In genomic region chr1:17060129-17060868, GRCh38 we compare ENCODE assay signal across 15 cellular contexts. TPM values are rescaled to one million over a fixed set of nuclear protein-coding genes. Genes with fewer than 3 reads are reported as not detected.
DNase-seq lines count a peak whose midpoint lies in the region; ATAC-seq and TF ChIP-seq lines count a peak whose summit lies in the region.
"Had no signal": no experiment of that assay in that cellular context is flagged by ENCODE, and none has a peak within 500 bp of the region (broad histone marks: within the 10 kb centered on the region; RNA-seq: fewer than 3 reads in every experiment).

No MANE protein-coding gene starts in this region.

- CTCF ChIA-PET in activated CD4-positive, alpha-beta T cell treated with anti-CD3 and anti-CD28 coated beads, Interleukin-2, amount 10 ng/mL, durations not matched to agents 7 days and 5 days (lab: Charles Lee): no interaction called here
- CTCF ChIA-PET in activated CD4-positive, alpha-beta T cell treated with anti-CD3 and anti-CD28 coated beads for 36 hours (lab: Charles Lee): interaction anchor here (1.2 to 1.3 kb wide), 2 partner anchors 12 to 346 kb away, joined by 3 read pairs; no protein-coding TSS in a partner anchor
- CTCF ChIA-PET in activated B cell treated with CpG ODN at 0.5 μM for 24 hours (lab: Charles Lee): interaction anchor here (0.8 to 3.5 kb wide), 7 partner anchors 16 to 276 kb away, joined by 3 to 25 read pairs (median 7); no protein-coding TSS in a partner anchor

- H3K4me3 ChIP-seq in lower lobe of right lung (no peak overlapping the region), upper lobe of right lung (no peak overlapping the region)
- H3K4me3 ChIP-seq: gastrocnemius medialis, upper lobe of left lung had no signal

- H3K27me3 ChIP-seq in lower lobe of right lung (ENCODE audit: low read depth) (no peaks in the 10 kb centered on the region), upper lobe of right lung (no peaks in the 10 kb centered on the region)
- H3K27me3 ChIP-seq: gastrocnemius medialis, upper lobe of left lung had no signal

- POLR2A ChIA-PET in activated CD4-positive, alpha-beta T cell treated with anti-CD3 and anti-CD28 coated beads, Interleukin-2, amount 10 ng/mL, durations not matched to agents 7 days and 5 days (lab: Charles Lee): no interaction called here
- POLR2A ChIA-PET in activated CD4-positive, alpha-beta T cell treated with anti-CD3 and anti-CD28 coated beads for 36 hours (lab: Charles Lee): no interaction called here
- POLR2A ChIA-PET in activated B cell treated with CpG ODN at 0.5 μM for 24 hours (lab: Charles Lee): interaction anchor here (0.6 kb wide), 1 partner anchor 276 kb away, joined by 4 read pairs; no protein-coding TSS in a partner anchor

- H3K4me1 ChIP-seq in lower lobe of right lung: peaks cover 6% of the 10 kb centered on the region
- H3K4me1 ChIP-seq in upper lobe of right lung: peaks cover 12% of the 10 kb centered on the region

- H3K9me3 ChIP-seq in lower lobe of right lung (peaks cover 4% of the 10 kb centered on the region), upper lobe of right lung (no peaks in the 10 kb centered on the region)
- H3K9me3 ChIP-seq: gastrocnemius medialis had no signal

- intact Hi-C loops in activated CD4-positive, alpha-beta T cell treated with anti-CD3 and anti-CD28 coated beads for 36 hours (cut with DNase I, micrococcal nuclease): no loop called here
- intact Hi-C loops in activated B cell treated with CpG ODN at 0.5 μM for 24 hours (cut with micrococcal nuclease): loop anchor here (1.0 kb wide), 1 partner anchor 214 kb away; no protein-coding TSS in a partner anchor
- intact Hi-C loops in lower lobe of right lung (cut with DNase I): no loop called here
- intact Hi-C loops in upper lobe of right lung (cut with DNase I): no loop called here

- TF ChIP-seq CTCF in activated B cell treated with CpG ODN at 0.5 μM for 24 hours (IDR thresholded peaks at IDR 0.05) (no peak), lower lobe of right lung (IDR thresholded peaks at IDR 0.05) (no peak), upper lobe of right lung (IDR thresholded peaks at IDR 0.05) (no peak)

- H3K36me3 ChIP-seq in lower lobe of right lung (no peaks in the 10 kb centered on the region), upper lobe of right lung (no peaks in the 10 kb centered on the region)
- H3K36me3 ChIP-seq: gastrocnemius medialis, upper lobe of left lung had no signal

- DNase-seq in activated CD4-positive, alpha-beta T cell treated with anti-CD3 and anti-CD28 coated beads, Interleukin-2, amount 10 ng/mL, durations not matched to agents 7 days and 5 days: no peak
- DNase-seq in activated CD4-positive, alpha-beta T cell treated with anti-CD3 and anti-CD28 coated beads for 36 hours: no peak
- DNase-seq in activated B cell treated with CpG ODN at 0.5 μM for 24 hours (no peak), lower lobe of right lung (no peak), upper lobe of right lung (no peak), NCI-H2029 treated with DMSO at 0.1 percent for 48 hours (lab: John Stamatoyannopoulos, UW) (no peak)
- no peak for DNase-seq in activated CD8-positive, alpha-beta memory T cell treated with anti-CD3 and anti-CD28 coated beads for 24 hours
- DNase-seq: activated T-cell treated with anti-CD3 and anti-CD28 coated beads for 4 hours, natural killer cell, NCI-H524 treated with DMSO at 0.1 percent for 48 hours had no signal

- peak overlapping the region; percentile 48 for H3K27ac Mint-ChIP-seq in activated CD4-positive, alpha-beta T cell treated with anti-CD3 and anti-CD28 coated beads, Interleukin-2, amount 10 ng/mL, durations not matched to agents 7 days and 5 days
- H3K27ac Mint-ChIP-seq in activated CD4-positive, alpha-beta T cell treated with anti-CD3 and anti-CD28 coated beads for 36 hours: no peak overlapping the region
- no peak overlapping the region for H3K27ac Mint-ChIP-seq in activated B cell treated with CpG ODN at 0.5 μM for 24 hours
- H3K27ac Mint-ChIP-seq: natural killer cell had no signal

- H3K27ac ChIP-seq in lower lobe of right lung (no peak overlapping the region), upper lobe of right lung (no peak overlapping the region)
- H3K27ac ChIP-seq: 22Rv1, VCaP had no signal

- H3K36me3 Mint-ChIP-seq in activated CD4-positive, alpha-beta T cell treated with anti-CD3 and anti-CD28 coated beads, Interleukin-2, amount 10 ng/mL, durations not matched to agents 7 days and 5 days (ENCODE audit: low read depth): no peaks in the 10 kb centered on the region
- no peaks in the 10 kb centered on the region for H3K36me3 Mint-ChIP-seq in activated CD4-positive, alpha-beta T cell treated with anti-CD3 and anti-CD28 coated beads for 36 hours (ENCODE audit: low read depth)
- no peaks in the 10 kb centered on the region for H3K36me3 Mint-ChIP-seq in activated B cell treated with CpG ODN at 0.5 μM for 24 hours (ENCODE audit: low read depth)
- H3K36me3 Mint-ChIP-seq: natural killer cell had no signal

- peaks cover 2% of the 10 kb centered on the region for H3K9me3 Mint-ChIP-seq in activated CD4-positive, alpha-beta T cell treated with anti-CD3 and anti-CD28 coated beads, Interleukin-2, amount 10 ng/mL, durations not matched to agents 7 days and 5 days
- no peaks in the 10 kb centered on the region for H3K9me3 Mint-ChIP-seq in activated CD4-positive, alpha-beta T cell treated with anti-CD3 and anti-CD28 coated beads for 36 hours (ENCODE audit: low read depth)
- no peaks in the 10 kb centered on the region for H3K9me3 Mint-ChIP-seq in activated B cell treated with CpG ODN at 0.5 μM for 24 hours
- H3K9me3 Mint-ChIP-seq: natural killer cell had no signal

- H3K4me3 Mint-ChIP-seq in activated CD4-positive, alpha-beta T cell treated with anti-CD3 and anti-CD28 coated beads, Interleukin-2, amount 10 ng/mL, durations not matched to agents 7 days and 5 days: no peak overlapping the region
- H3K4me3 Mint-ChIP-seq in activated CD4-positive, alpha-beta T cell treated with anti-CD3 and anti-CD28 coated beads for 36 hours: no peak overlapping the region
- peak overlapping the region; percentile 15 for H3K4me3 Mint-ChIP-seq in activated B cell treated with CpG ODN at 0.5 μM for 24 hours
- H3K4me3 Mint-ChIP-seq: natural killer cell had no signal

- ATAC-seq in activated CD4-positive, alpha-beta T cell treated with anti-CD3 and anti-CD28 coated beads for 36 hours: no peak
- peak; percentile 41 for ATAC-seq in activated B cell treated with CpG ODN at 0.5 μM for 24 hours (ENCODE audit: low read depth)
- ATAC-seq in lower lobe of right lung: peak; percentile 30 to 38
- ATAC-seq in upper lobe of right lung: peak; percentile 18
- ATAC-seq in HG02759 (IDR thresholded peaks at IDR 0.05; ENCODE audit: unreplicated experiment): no peak

- H3K4me1 Mint-ChIP-seq in activated CD4-positive, alpha-beta T cell treated with anti-CD3 and anti-CD28 coated beads, Interleukin-2, amount 10 ng/mL, durations not matched to agents 7 days and 5 days: peaks cover 6% of the 10 kb centered on the region
- H3K4me1 Mint-ChIP-seq in activated CD4-positive, alpha-beta T cell treated with anti-CD3 and anti-CD28 coated beads for 36 hours: no peaks in the 10 kb centered on the region
- peaks cover 12% of the 10 kb centered on the region for H3K4me1 Mint-ChIP-seq in activated B cell treated with CpG ODN at 0.5 μM for 24 hours
- H3K4me1 Mint-ChIP-seq: natural killer cell had no signal

- peaks cover 7% of the 10 kb centered on the region for H3K27me3 Mint-ChIP-seq in activated CD4-positive, alpha-beta T cell treated with anti-CD3 and anti-CD28 coated beads, Interleukin-2, amount 10 ng/mL, durations not matched to agents 7 days and 5 days
- peaks cover 3% of the 10 kb centered on the region for H3K27me3 Mint-ChIP-seq in activated CD4-positive, alpha-beta T cell treated with anti-CD3 and anti-CD28 coated beads for 36 hours
- peaks cover 7% of the 10 kb centered on the region for H3K27me3 Mint-ChIP-seq in activated B cell treated with CpG ODN at 0.5 μM for 24 hours

RNA-seq across cellular contexts. Expression of gene SDHB, which starts 6.5 kb away (rescaled TPM):
- total RNA-seq in activated CD4-positive, alpha-beta T cell treated with anti-CD3 and anti-CD28 coated beads, Interleukin-2, amount 10 ng/mL, durations not matched to agents 7 days and 5 days: 10 to 100 TPM; 77.7 to 82.8 TPM
- total RNA-seq in activated CD4-positive, alpha-beta T cell treated with anti-CD3 and anti-CD28 coated beads for 36 hours: 100 to 1,000 TPM; 132 to 149 TPM
- total RNA-seq in activated B cell treated with CpG ODN at 0.5 μM for 24 hours (70.7 and 78.3 TPM in 2 replicates), lower lobe of right lung (79.8 TPM), upper lobe of right lung (79.3 TPM)

RNA-seq across cellular contexts. Expression of gene ATP13A2, which starts 48.6 kb away (rescaled TPM):
- total RNA-seq in activated CD4-positive, alpha-beta T cell treated with anti-CD3 and anti-CD28 coated beads, Interleukin-2, amount 10 ng/mL, durations not matched to agents 7 days and 5 days: 10 to 100 TPM; 57.1 to 59.4 TPM
- 10 to 100 TPM; 30.7 to 32.0 TPM for total RNA-seq in activated CD4-positive, alpha-beta T cell treated with anti-CD3 and anti-CD28 coated beads for 36 hours
- 27.6 and 31.9 TPM in 2 replicates for total RNA-seq in activated B cell treated with CpG ODN at 0.5 μM for 24 hours
- total RNA-seq in lower lobe of right lung: 39.9 TPM
- total RNA-seq in upper lobe of right lung: 42.1 TPM

RNA-seq across cellular contexts. Expression of gene PADI2, which starts 59.0 kb away (rescaled TPM):
- under 1 TPM; 0.05 to 0.23 TPM for total RNA-seq in activated CD4-positive, alpha-beta T cell treated with anti-CD3 and anti-CD28 coated beads, Interleukin-2, amount 10 ng/mL, durations not matched to agents 7 days and 5 days
- under 1 TPM in 1 of 2 experiments, not detected in 1; 0.05 TPM for total RNA-seq in activated CD4-positive, alpha-beta T cell treated with anti-CD3 and anti-CD28 coated beads for 36 hours
- total RNA-seq in activated B cell treated with CpG ODN at 0.5 μM for 24 hours: 7.2 and 9.9 TPM in 2 replicates
- 18.4 TPM for total RNA-seq in lower lobe of right lung
- 20.0 TPM for total RNA-seq in upper lobe of right lung

Comparison
In these comparisons a context has a peak if more than half of its experiments do, and no peak if none do; other contexts are left out.
1. ATAC-seq: peak in activated B cell treated with CpG ODN at 0.5 μM for 24 hours (single experiment), lower lobe of right lung (2 of 2) and upper lobe of right lung (single experiment); none in activated CD4-positive, alpha-beta T cell treated with anti-CD3 and anti-CD28 coated beads for 36 hours (single experiment) and HG02759 (single experiment).